30 cellular contexts compared by ENCODE assay signal in genomic region chr1:76666499-76666898, GRCh38.
DNase-seq lines count a peak whose midpoint lies in the region; ATAC-seq, FAIRE-seq and TF ChIP-seq lines count a peak whose summit lies in the region.
"Had no signal": no experiment of that assay in that cellular context is flagged by ENCODE, and none has a peak within 500 bp of the region (broad histone marks: within the 10 kb centered on the region; RNA-seq: fewer than 3 reads in every experiment).

No MANE protein-coding gene starts in this region.

- 36 to 53% (median 50%) methylated on average over 2 of the region's 2 CpGs for WGBS in heart left ventricle, 4 donors
- WGBS in right cardiac atrium = 68% methylated on average over 2 of the region's 2 CpGs
- 4% methylated on average over 2 of the region's 2 CpGs for WGBS in right lobe of liver (ENCODE audit: insufficient coverage, low coverage, low lambda C conversion rate, missing lambda C conversion rate)
- WGBS in transverse colon (ENCODE audit: low coverage in 1 of 2), 2 donors = 46 to 60% methylated on average over 1 to 2 of the region's 2 CpGs

- intact Hi-C loops in heart left ventricle (cut with DNase I) (no loop called here), right cardiac atrium (cut with DNase I) (no loop called here), right lobe of liver (cut with DNase I) (no loop called here), transverse colon (cut with DNase I; ENCODE audit: low total_unique reads) (no loop called here)

- no peak for FAIRE-seq in urothelium cell line (lab: Jason Lieb, UNC)
- FAIRE-seq: bronchial epithelial cell had no signal

- no peak overlapping the region for H3K4me3 ChIP-seq in heart left ventricle
- no peak overlapping the region for H3K4me3 ChIP-seq in right cardiac atrium (ENCODE audit: low read length)
- no peak overlapping the region for H3K4me3 ChIP-seq in SJCRH30
- no peak overlapping the region for H3K4me3 ChIP-seq in right lobe of liver
- no peak overlapping the region for H3K4me3 ChIP-seq in transverse colon
- H3K4me3 ChIP-seq: gastroesophageal sphincter, left lung, SJSA1, smooth muscle cell had no signal

- H3K27me3 ChIP-seq in heart left ventricle = no peaks in the 10 kb centered on the region
- no peaks in the 10 kb centered on the region for H3K27me3 ChIP-seq in right cardiac atrium (ENCODE audit: control insufficient read depth, insufficient read depth)
- H3K27me3 ChIP-seq in SJCRH30 = no peaks in the 10 kb centered on the region
- no peaks in the 10 kb centered on the region for H3K27me3 ChIP-seq in right lobe of liver
- H3K27me3 ChIP-seq in transverse colon = no peaks in the 10 kb centered on the region
- H3K27me3 ChIP-seq: gastroesophageal sphincter, left lung, SJSA1 had no signal

- TF ChIP-seq POLR2A in heart left ventricle (IDR thresholded peaks at IDR 0.05) (no peak), right lobe of liver (IDR thresholded peaks at IDR 0.05) (no peak), transverse colon (IDR thresholded peaks at IDR 0.05) (no peak)

- ATAC-seq in heart left ventricle (peak; percentile 44 to 67 (median 49)), right cardiac atrium (no peak), right lobe of liver (peak; percentile 86 to 95 (median 92)), HG03097 (IDR thresholded peaks at IDR 0.05; ENCODE audit: low FRiP score, unreplicated experiment) (no peak)
- ATAC-seq: gastroesophageal sphincter; left lung; naive thymus-derived CD8-positive, alpha-beta T cell; stimulated activated naive CD8-positive, alpha-beta T cell treated with anti-CD3 and anti-CD28 coated beads, Interleukin-15, Interleukin-2, amounts not matched to agents 100 U/mL and 50 U/mL, for 24 hours; T-cell had no signal

- no peak overlapping the region for H3K27ac ChIP-seq in heart left ventricle
- no peak overlapping the region for H3K27ac ChIP-seq in right cardiac atrium (ENCODE audit: low read length)
- H3K27ac ChIP-seq in SJCRH30 = no peak overlapping the region
- H3K27ac ChIP-seq in right lobe of liver = no peak overlapping the region
- no peak overlapping the region for H3K27ac ChIP-seq in transverse colon
- H3K27ac ChIP-seq: gastroesophageal sphincter, left lung, SJSA1 had no signal

- no peaks in the 10 kb centered on the region for H3K9me3 ChIP-seq in heart left ventricle
- H3K9me3 ChIP-seq in right cardiac atrium (ENCODE audit: control insufficient read depth, low read length) = no peaks in the 10 kb centered on the region
- H3K9me3 ChIP-seq in SJCRH30 (replicated peaks) = peaks cover 4% of the 10 kb centered on the region; the same call in 1 of the 2 replicates
- H3K9me3 ChIP-seq in right lobe of liver = no peaks in the 10 kb centered on the region
- no peaks in the 10 kb centered on the region for H3K9me3 ChIP-seq in transverse colon
- H3K9me3 ChIP-seq: gastroesophageal sphincter, left lung, SJSA1 had no signal

- in situ Hi-C loops in transverse colon (cut with MboI; ENCODE audit: low pct_ligation_motif_present in 1 of 4, low pct_unique_long_range_greater_than_20kb in 1 of 4, low sequenced_read_pairs in 3 of 4) = no loop called here

- no peak for TF ChIP-seq EP300 in transverse colon (IDR thresholded peaks at IDR 0.05; ENCODE audit: low read depth)

- H3K4me1 ChIP-seq in heart left ventricle (no peaks in the 10 kb centered on the region), right cardiac atrium (ENCODE audit: control insufficient read depth, insufficient read depth, low read length) (peaks cover 1% of the 10 kb centered on the region), SJCRH30 (peaks cover 5% of the 10 kb centered on the region; the same call in 1 of the 2 replicates), right lobe of liver (peaks cover 0 to 12% (median 0%) of the 10 kb centered on the region in 4 donors), transverse colon (peaks cover 0 to 11% (median 0%) of the 10 kb centered on the region in 4 donors)
- H3K4me1 ChIP-seq: gastroesophageal sphincter, left lung, SJSA1 had no signal

- TF ChIP-seq CTCF in heart left ventricle (IDR thresholded peaks at IDR 0.05) (no peak), right lobe of liver (IDR thresholded peaks at IDR 0.05) (no peak), transverse colon (IDR thresholded peaks at IDR 0.05) (no peak)

- DNase-seq in heart left ventricle = peak in 1 of 5 donors; percentile 46
- DNase-seq in right cardiac atrium = no peak
- DNase-seq in SJCRH30 = peak; percentile 38 to 58
- peak; percentile 63 to 71 (median 65) for DNase-seq in right lobe of liver
- DNase-seq in transverse colon = peak; percentile 55
- no peak for DNase-seq in urothelium cell line (ENCODE audit: low spot score)
- DNase-seq: activated B cell treated with CpG ODN at 0.5 μM for 24 hours; activated CD4-positive, alpha-beta T cell treated with anti-CD3 and anti-CD28 coated beads, Interleukin-2, amount 10 ng/mL, durations not matched to agents 7 days and 5 days; activated gamma-delta T cell; activated naive CD8-positive, alpha-beta T cell treated with anti-CD3 and anti-CD28 coated beads for 36 hours; AML-193; aorta; CD4-positive, alpha-beta T cell; effector CD4-positive, alpha-beta T cell; H7; immature natural killer cell; left lung; naive thymus-derived CD8-positive, alpha-beta T cell; NCI-H1105; NCI-H187; NCI-H526 treated with DMSO at 0.1 percent for 48 hours; nucleus accumbens; stimulated activated CD4-positive, alpha-beta T cell treated with anti-CD3 and anti-CD28 coated beads, Interleukin-1b, Interleukin-23, amount 100 ng/mL, for 48 hours; stimulated activated naive CD8-positive, alpha-beta T cell treated with anti-CD3 and anti-CD28 coated beads, Interleukin-15, Interleukin-2, amounts not matched to agents 100 U/mL and 50 U/mL, for 24 hours; T-cell had no signal

- H3K36me3 ChIP-seq in heart left ventricle = no peaks in the 10 kb centered on the region
- H3K36me3 ChIP-seq in SJCRH30 = no peaks in the 10 kb centered on the region
- H3K36me3 ChIP-seq in right lobe of liver = no peaks in the 10 kb centered on the region
- H3K36me3 ChIP-seq in transverse colon = no peaks in the 10 kb centered on the region
- H3K36me3 ChIP-seq: gastroesophageal sphincter, left lung, SJSA1 had no signal

Comparison
In these comparisons a context has a peak if more than half of its experiments do, and no peak if none do; other contexts are left out.
1. ATAC-seq: peak in heart left ventricle (4 of 4) and right lobe of liver (4 of 4); none in right cardiac atrium (0 of 2) and HG03097 (single experiment).
2. DNase-seq: peak in SJCRH30 (2 of 2), right lobe of liver (3 of 3) and transverse colon (single experiment); none in right cardiac atrium (0 of 3) and urothelium cell line (single experiment).